ENCODE assay signal across 1 cellular context in the genomic region with DNA sequence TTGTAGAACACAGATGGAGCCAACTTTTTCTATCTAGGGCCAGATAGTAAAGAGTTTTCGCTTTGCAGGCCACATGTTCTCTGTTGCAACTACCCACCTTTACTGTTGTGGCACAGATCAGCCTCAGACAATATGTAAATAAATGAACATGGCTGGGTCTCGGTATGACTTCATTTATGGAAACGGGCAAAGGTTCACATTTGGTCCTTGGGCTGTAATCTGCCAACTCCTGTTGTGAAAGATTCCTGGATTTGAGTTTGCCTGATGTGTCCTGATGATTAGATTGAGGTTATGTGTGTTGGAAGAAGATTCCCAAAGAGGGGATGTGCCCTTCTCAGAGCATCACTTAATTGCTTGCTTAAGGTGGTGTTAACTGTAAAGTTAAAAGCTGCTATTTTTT.
TF ChIP-seq lines count a peak whose summit lies in the region.

No MANE protein-coding gene starts in this region.

TF ChIP-seq in GM12878, 131 proteins besides CTCF, POLR2A, EP300 and RAD21 (continued from another document):
- TF ChIP-seq, protein P1, sequence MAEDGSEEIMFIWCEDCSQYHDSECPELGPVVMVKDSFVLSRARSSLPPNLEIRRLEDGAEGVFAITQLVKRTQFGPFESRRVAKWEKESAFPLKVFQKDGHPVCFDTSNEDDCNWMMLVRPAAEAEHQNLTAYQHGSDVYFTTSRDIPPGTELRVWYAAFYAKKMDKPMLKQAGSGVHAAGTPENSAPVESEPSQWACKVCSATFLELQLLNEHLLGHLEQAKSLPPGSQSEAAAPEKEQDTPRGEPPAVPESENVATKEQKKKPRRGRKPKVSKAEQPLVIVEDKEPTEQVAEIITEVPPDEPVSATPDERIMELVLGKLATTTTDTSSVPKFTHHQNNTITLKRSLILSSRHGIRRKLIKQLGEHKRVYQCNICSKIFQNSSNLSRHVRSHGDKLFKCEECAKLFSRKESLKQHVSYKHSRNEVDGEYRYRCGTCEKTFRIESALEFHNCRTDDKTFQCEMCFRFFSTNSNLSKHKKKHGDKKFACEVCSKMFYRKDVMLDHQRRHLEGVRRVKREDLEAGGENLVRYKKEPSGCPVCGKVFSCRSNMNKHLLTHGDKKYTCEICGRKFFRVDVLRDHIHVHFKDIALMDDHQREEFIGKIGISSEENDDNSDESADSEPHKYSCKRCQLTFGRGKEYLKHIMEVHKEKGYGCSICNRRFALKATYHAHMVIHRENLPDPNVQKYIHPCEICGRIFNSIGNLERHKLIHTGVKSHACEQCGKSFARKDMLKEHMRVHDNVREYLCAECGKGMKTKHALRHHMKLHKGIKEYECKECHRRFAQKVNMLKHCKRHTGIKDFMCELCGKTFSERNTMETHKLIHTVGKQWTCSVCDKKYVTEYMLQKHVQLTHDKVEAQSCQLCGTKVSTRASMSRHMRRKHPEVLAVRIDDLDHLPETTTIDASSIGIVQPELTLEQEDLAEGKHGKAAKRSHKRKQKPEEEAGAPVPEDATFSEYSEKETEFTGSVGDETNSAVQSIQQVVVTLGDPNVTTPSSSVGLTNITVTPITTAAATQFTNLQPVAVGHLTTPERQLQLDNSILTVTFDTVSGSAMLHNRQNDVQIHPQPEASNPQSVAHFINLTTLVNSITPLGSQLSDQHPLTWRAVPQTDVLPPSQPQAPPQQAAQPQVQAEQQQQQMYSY (CRISPR knock-in tag; IDR thresholded peaks at IDR 0.05): no peak
- TF ChIP-seq CHD1 (IDR thresholded peaks at IDR 0.05; ENCODE audit: low read depth, low read length) (no peak), CBFB (IDR thresholded peaks at IDR 0.05; ENCODE audit: low read depth) (no peak), RBBP5 (conservative IDR thresholded peaks at IDR 0.05) (no peak), E4F1 (IDR thresholded peaks at IDR 0.05; ENCODE audit: borderline replicate concordance, partially characterized antibody) (no peak), SREBF2 (IDR thresholded peaks at IDR 0.05; ENCODE audit: low read length) (no peak), NFIC (IDR thresholded peaks at IDR 0.05; ENCODE audit: low read depth, low read length) (no peak), PAX8 (IDR thresholded peaks at IDR 0.05) (no peak), MTA2 (IDR thresholded peaks at IDR 0.05; ENCODE audit: low read depth) (no peak), SMAD5 (IDR thresholded peaks at IDR 0.05; ENCODE audit: low read depth) (no peak), SRF (IDR thresholded peaks at IDR 0.05; ENCODE audit: low read depth in 2 of 2, low read length in 2 of 2) (no peak), ETV6 (conservative IDR thresholded peaks at IDR 0.05 in 1 of 2, IDR thresholded peaks at IDR 0.05 in 1 of 2; ENCODE audit: borderline replicate concordance in 1 of 2, low read depth in 1 of 2) (no peak), IRF4 (IDR thresholded peaks at IDR 0.05; ENCODE audit: low read depth, low read length) (no peak), KLF5 (IDR thresholded peaks at IDR 0.05; ENCODE audit: partially characterized antibody) (no peak), PAX5 (IDR thresholded peaks at IDR 0.05; ENCODE audit: borderline replicate concordance, low read depth, low read length) (no peak), NFXL1 (IDR thresholded peaks at IDR 0.05; ENCODE audit: borderline replicate concordance) (no peak)
- TF ChIP-seq, protein P2, sequence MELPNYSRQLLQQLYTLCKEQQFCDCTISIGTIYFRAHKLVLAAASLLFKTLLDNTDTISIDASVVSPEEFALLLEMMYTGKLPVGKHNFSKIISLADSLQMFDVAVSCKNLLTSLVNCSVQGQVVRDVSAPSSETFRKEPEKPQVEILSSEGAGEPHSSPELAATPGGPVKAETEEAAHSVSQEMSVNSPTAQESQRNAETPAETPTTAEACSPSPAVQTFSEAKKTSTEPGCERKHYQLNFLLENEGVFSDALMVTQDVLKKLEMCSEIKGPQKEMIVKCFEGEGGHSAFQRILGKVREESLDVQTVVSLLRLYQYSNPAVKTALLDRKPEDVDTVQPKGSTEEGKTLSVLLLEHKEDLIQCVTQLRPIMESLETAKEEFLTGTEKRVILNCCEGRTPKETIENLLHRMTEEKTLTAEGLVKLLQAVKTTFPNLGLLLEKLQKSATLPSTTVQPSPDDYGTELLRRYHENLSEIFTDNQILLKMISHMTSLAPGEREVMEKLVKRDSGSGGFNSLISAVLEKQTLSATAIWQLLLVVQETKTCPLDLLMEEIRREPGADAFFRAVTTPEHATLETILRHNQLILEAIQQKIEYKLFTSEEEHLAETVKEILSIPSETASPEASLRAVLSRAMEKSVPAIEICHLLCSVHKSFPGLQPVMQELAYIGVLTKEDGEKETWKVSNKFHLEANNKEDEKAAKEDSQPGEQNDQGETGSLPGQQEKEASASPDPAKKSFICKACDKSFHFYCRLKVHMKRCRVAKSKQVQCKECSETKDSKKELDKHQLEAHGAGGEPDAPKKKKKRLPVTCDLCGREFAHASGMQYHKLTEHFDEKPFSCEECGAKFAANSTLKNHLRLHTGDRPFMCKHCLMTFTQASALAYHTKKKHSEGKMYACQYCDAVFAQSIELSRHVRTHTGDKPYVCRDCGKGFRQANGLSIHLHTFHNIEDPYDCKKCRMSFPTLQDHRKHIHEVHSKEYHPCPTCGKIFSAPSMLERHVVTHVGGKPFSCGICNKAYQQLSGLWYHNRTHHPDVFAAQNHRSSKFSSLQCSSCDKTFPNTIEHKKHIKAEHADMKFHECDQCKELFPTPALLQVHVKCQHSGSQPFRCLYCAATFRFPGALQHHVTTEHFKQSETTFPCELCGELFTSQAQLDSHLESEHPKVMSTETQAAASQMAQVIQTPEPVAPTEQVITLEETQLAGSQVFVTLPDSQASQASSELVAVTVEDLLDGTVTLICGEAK (IDR thresholded peaks at IDR 0.05; ENCODE audit: borderline replicate concordance): no peak
TF ChIP-seq in GM12878: peak in this region for 0.
